ENCODE assay signal across 13 cellular contexts in genomic region chr11:128841461-128842072, GRCh38. TPM values are rescaled to one million over a fixed set of nuclear protein-coding genes. Genes with fewer than 3 reads are reported as not detected.
DNase-seq lines count a peak whose midpoint lies in the region; ATAC-seq, FAIRE-seq and TF ChIP-seq lines count a peak whose summit lies in the region.
"Had no signal": no experiment of that assay in that cellular context is flagged by ENCODE, and none has a peak within 500 bp of the region (broad histone marks: within the 10 kb centered on the region; RNA-seq: fewer than 3 reads in every experiment).

No MANE protein-coding gene starts in this region.

- POLR2A ChIA-PET in H1 (lab: Charles Lee; ENCODE audit: partially characterized antibody), result no interaction called here

- no peak overlapping the region for H3K4me2 ChIP-seq in H1 (ENCODE audit: insufficient read depth in 1 of 2, low read depth in 2 of 2, low read length in 2 of 2)

- no peak overlapping the region for H3K4me3 ChIP-seq in H1 (ENCODE audit: extremely low read depth in 1 of 4, insufficient read depth in 2 of 4, low read depth in 3 of 4, low read length in 4 of 4)
- H3K4me3 ChIP-seq: SJSA1 had no signal

- H4K91ac ChIP-seq in H1 (replicated peaks; ENCODE audit: insufficient read length, low read length), result no peak overlapping the region

- no peak overlapping the region for H2BK5ac ChIP-seq in H1 (ENCODE audit: low read depth, low read length)

- peaks cover 0 to 6% (median 0%) of the 10 kb centered on the region in 4 experiments; a peak in 2 of 7 replicates for H3K4me1 ChIP-seq in H1 (replicated peaks in 1 of 4; ENCODE audit: control insufficient read depth in 3 of 4, insufficient read depth in 4 of 4, low read length in 3 of 4)
- H3K4me1 ChIP-seq: SJSA1 had no signal

- no peaks in the 10 kb centered on the region for H3K36me3 ChIP-seq in H1 (ENCODE audit: control insufficient read depth in 2 of 4, insufficient read depth in 4 of 4, low read length in 3 of 4)
- H3K36me3 ChIP-seq: SJSA1 had no signal

- H4K20me1 ChIP-seq in H1 (replicated peaks in 1 of 2; ENCODE audit: control insufficient read depth in 1 of 2, insufficient read depth in 2 of 2, low read length in 2 of 2), result no peaks in the 10 kb centered on the region

- no peaks in the 10 kb centered on the region for H3K79me1 ChIP-seq in H1 (ENCODE audit: low read depth, low read length)

- no peak overlapping the region for H3K18ac ChIP-seq in H1 (ENCODE audit: extremely low read depth, low read length)

- no peaks in the 10 kb centered on the region for H3K9me3 ChIP-seq in H1 (ENCODE audit: insufficient read depth in 2 of 2, low read depth in 1 of 2, low read length in 1 of 2)
- H3K9me3 ChIP-seq: SJSA1 had no signal

- H2BK12ac ChIP-seq in H1 (ENCODE audit: low read depth, low read length), result peak overlapping the region; percentile 77; the same call in 1 of the 2 replicates

- TF ChIP-seq POLR2A in H1 (IDR thresholded peaks at IDR 0.05; ENCODE audit: control extremely low read depth in 1 of 2, low read depth in 2 of 2, low read length in 2 of 2), result no peak

- no peak overlapping the region for H2BK15ac ChIP-seq in H1 (ENCODE audit: low read length)

- FAIRE-seq in H1 (lab: Jason Lieb, UNC), result no peak
- FAIRE-seq: colon had no signal

- TF ChIP-seq RAD21 in H1 (IDR thresholded peaks at IDR 0.05 in 1 of 2, conservative IDR thresholded peaks at IDR 0.05 in 1 of 2; ENCODE audit: low read depth in 2 of 2, low read length in 2 of 2), result no peak

- no peak overlapping the region for H3K56ac ChIP-seq in H1 (replicated peaks; ENCODE audit: insufficient read length, low read depth, low read length)

- no peaks in the 10 kb centered on the region for H3K23me2 ChIP-seq in H1 (ENCODE audit: low read depth, low read length)

- CTCF ChIA-PET in H1 (lab: Charles Lee; ENCODE audit: partially characterized antibody), result interaction anchor here (0.8 to 1.5 kb wide), 4 partner anchors 10 to 62 kb away, joined by 3 read pairs; no protein-coding TSS in a partner anchor

- H3K79me2 ChIP-seq in H1 (ENCODE audit: control insufficient read depth in 1 of 2, insufficient read depth in 2 of 2, low read length in 2 of 2), result no peaks in the 10 kb centered on the region

- H3K14ac ChIP-seq in H1 (ENCODE audit: insufficient read length), result no peak overlapping the region

- no peaks in the 10 kb centered on the region; a peak in 1 of 7 replicates for H3K27me3 ChIP-seq in H1 (replicated peaks in 1 of 4; ENCODE audit: control insufficient read depth in 3 of 4, extremely low read depth in 1 of 4, insufficient read depth in 3 of 4, low read length in 3 of 4)
- H3K27me3 ChIP-seq: SJSA1 had no signal

- no peak overlapping the region for H3K27ac ChIP-seq in H1 (ENCODE audit: low read depth, low read length)
- H3K27ac ChIP-seq: SJSA1 had no signal

- no peak overlapping the region for H2BK120ac ChIP-seq in H1 (replicated peaks; ENCODE audit: low read depth, low read length)

- in situ Hi-C loops in KBM-7 (cut with MboI; ENCODE audit: low pct_unique_long_range_greater_than_20kb, low sequenced_read_pairs), result loop anchor here (25.0 kb wide), 2 partner anchors 554 to 654 kb away; no protein-coding TSS in a partner anchor

- H2BK20ac ChIP-seq in H1 (ENCODE audit: low read length), result no peak overlapping the region

- no peak for DNase-seq in H1 (ENCODE audit: low read depth in 1 of 2, low spot score in 2 of 2)
- DNase-seq in NCI-H226, result no peak
- DNase-seq in stimulated activated CD4-positive, alpha-beta T cell treated with anti-CD3 and anti-CD28 coated beads, Interleukin-4, amount 100 ng/mL, for 1 hour, result no peak
- no peak for DNase-seq in NCI-H774 (lab: John Stamatoyannopoulos, UW)
- no peak for DNase-seq in KBM-7
- DNase-seq: HFFc6; stimulated activated CD4-positive, alpha-beta T cell treated with anti-CD3 and anti-CD28 coated beads, Interleukin-2, amount 100 ng/mL, for 48 hours had no signal

- no peak for TF ChIP-seq CTCF in H1 (IDR thresholded peaks at IDR 0.05; ENCODE audit: control extremely low read depth in 1 of 3, insufficient read depth in 1 of 3, low read depth in 1 of 3, low read length in 3 of 3)

- no peak overlapping the region for H4K8ac ChIP-seq in H1 (ENCODE audit: extremely low read depth, insufficient read depth, low read length)

- H4K5ac ChIP-seq in H1 (ENCODE audit: insufficient read length, low read depth, low read length), result no peak overlapping the region

- no peak overlapping the region for H3K9ac ChIP-seq in H1 (replicated peaks in 1 of 4; ENCODE audit: extremely low read depth in 1 of 4, low read depth in 3 of 4, low read length in 3 of 4)

- H2AFZ ChIP-seq in H1 (ENCODE audit: low read length), result no peak overlapping the region

- H3K4ac ChIP-seq in H1 (replicated peaks; ENCODE audit: insufficient read length, low read depth, low read length), result no peak overlapping the region

- no peak overlapping the region for H3K23ac ChIP-seq in H1 (ENCODE audit: insufficient read length)

- 86% methylated on average over 7 of the region's 7 CpGs; no CpG with 5 or more reads in 1 of the 2 experiments for WGBS in H1 (ENCODE audit: extremely low coverage in 1 of 2, insufficient coverage in 1 of 2, insufficient read length in 1 of 2, insufficient replicate concordance in 2 of 2, low coverage in 1 of 2, low lambda C conversion rate in 2 of 2, missing lambda C conversion rate in 1 of 2), 2 experiments

- no peak for TF ChIP-seq EP300 in H1 (IDR thresholded peaks at IDR 0.05; ENCODE audit: borderline replicate concordance in 1 of 2, low read depth in 2 of 2, low read length in 2 of 2)

- H2AK5ac ChIP-seq in H1 (ENCODE audit: low read depth, low read length), result no peak overlapping the region

- ATAC-seq in GM18508 (IDR thresholded peaks at IDR 0.05; ENCODE audit: insufficient read depth, unreplicated experiment) (peak; percentile 60), GM21447 (IDR thresholded peaks at IDR 0.05; ENCODE audit: unreplicated experiment) (peak; percentile 64), HG03432 (IDR thresholded peaks at IDR 0.05; ENCODE audit: unreplicated experiment) (peak; percentile 61)

TF ChIP-seq in H1, 55 proteins besides CTCF, POLR2A, EP300 and RAD21 (continues in another document):
- no peak for TF ChIP-seq SIRT6 (IDR thresholded peaks at IDR 0.05; ENCODE audit: low read length)
- no peak for TF ChIP-seq ATF2 (IDR thresholded peaks at IDR 0.05; ENCODE audit: low read length)
- no peak for TF ChIP-seq GABPA (IDR thresholded peaks at IDR 0.05; ENCODE audit: borderline replicate concordance, insufficient read depth, low read length)
- TF ChIP-seq RBBP5 (IDR thresholded peaks at IDR 0.05; ENCODE audit: borderline replicate concordance, low read depth, low read length), result no peak
- no peak for TF ChIP-seq E2F6 (IDR thresholded peaks at IDR 0.05)
- TF ChIP-seq GTF2F1 (IDR thresholded peaks at IDR 0.05; ENCODE audit: borderline replicate concordance, low read depth, low read length), result no peak
- TF ChIP-seq CBX8 (IDR thresholded peaks at IDR 0.05; ENCODE audit: borderline replicate concordance, low read depth, low read length), result no peak
- no peak for TF ChIP-seq ATF3 (IDR thresholded peaks at IDR 0.05; ENCODE audit: insufficient read depth, low read depth, low read length)
- no peak for TF ChIP-seq CBX5 (IDR thresholded peaks at IDR 0.05; ENCODE audit: low read depth, low read length)
- TF ChIP-seq ASH2L (IDR thresholded peaks at IDR 0.05; ENCODE audit: low read length), result no peak

RNA-seq across cellular contexts. Expression of gene KCNJ1, which starts 25.5 kb away (rescaled TPM):
- total RNA-seq in H1 (2021; fragmentation: NEBNext Ultra II Directional; extraction: Animal tissue kit (Norgen Biotek cat#: 25700)), result 0.15 and 0.17 TPM in 2 replicates
- 0.19 and 0.23 TPM in 2 replicates for polyA plus RNA-seq in H1 (2011; rRNA removed)
- 0.14 TPM for polyA plus RNA-seq in H1 (2011; cell fraction: cytosol; rRNA removed)
- polyA plus RNA-seq in H1 (2011; cell fraction: nucleus; rRNA removed), result 0.14 TPM
- polyA plus RNA-seq in H1 (2012, experiment 1 of 2), result 0.17 to 0.64 TPM (median 0.23 TPM) in 4 replicates
- not detected for polyA plus RNA-seq in H1 (2012, experiment 2 of 2)
- 0.12 TPM for polyA plus RNA-seq in H1 (2013, experiment 1 of 2)
- polyA plus RNA-seq in H1 (2013, experiment 2 of 2), result 0.11 TPM
- 0.06 and 0.22 TPM in 2 replicates for polyA minus RNA-seq in H1 (2011; rRNA and poly(A)+ RNA removed)
- polyA minus RNA-seq in H1 (2011; cell fraction: cytosol; rRNA and poly(A)+ RNA removed), result not detected
- 0.10 TPM for polyA minus RNA-seq in H1 (2011; cell fraction: nucleus; rRNA and poly(A)+ RNA removed)
- total RNA-seq: HFFc6, SJSA1, urinary bladder had no signal

RNA-seq across cellular contexts. Expression of gene KCNJ5, which starts 49.6 kb away (rescaled TPM):
- total RNA-seq in H1 (2021; fragmentation: NEBNext Ultra II Directional; extraction: Animal tissue kit (Norgen Biotek cat#: 25700)), result not detected in 2 replicates
- polyA plus RNA-seq in H1 (2011; rRNA removed), result 0.03 and 0.05 TPM in 2 replicates
- polyA plus RNA-seq in H1 (2011; cell fraction: cytosol; rRNA removed), result 0.03 TPM
- polyA plus RNA-seq in H1 (2011; cell fraction: nucleus; rRNA removed), result 0.10 TPM
- 0.03 to 0.09 TPM in 2 of 4 replicates, not detected in the others for polyA plus RNA-seq in H1 (2012, experiment 1 of 2)
- polyA plus RNA-seq in H1 (2012, experiment 2 of 2), result not detected
- not detected for polyA plus RNA-seq in H1 (2013, experiment 1 of 2)
- not detected for polyA plus RNA-seq in H1 (2013, experiment 2 of 2)
- 0.13 TPM in 1 of 2 replicates, not detected in the other for polyA minus RNA-seq in H1 (2011; rRNA and poly(A)+ RNA removed)
- polyA minus RNA-seq in H1 (2011; cell fraction: cytosol; rRNA and poly(A)+ RNA removed), result 0.22 TPM
- not detected for polyA minus RNA-seq in H1 (2011; cell fraction: nucleus; rRNA and poly(A)+ RNA removed)
- total RNA-seq: HFFc6, SJSA1 had no signal
